Comparison of ENCODE assay signal across 8 cellular contexts in the genomic region with DNA sequence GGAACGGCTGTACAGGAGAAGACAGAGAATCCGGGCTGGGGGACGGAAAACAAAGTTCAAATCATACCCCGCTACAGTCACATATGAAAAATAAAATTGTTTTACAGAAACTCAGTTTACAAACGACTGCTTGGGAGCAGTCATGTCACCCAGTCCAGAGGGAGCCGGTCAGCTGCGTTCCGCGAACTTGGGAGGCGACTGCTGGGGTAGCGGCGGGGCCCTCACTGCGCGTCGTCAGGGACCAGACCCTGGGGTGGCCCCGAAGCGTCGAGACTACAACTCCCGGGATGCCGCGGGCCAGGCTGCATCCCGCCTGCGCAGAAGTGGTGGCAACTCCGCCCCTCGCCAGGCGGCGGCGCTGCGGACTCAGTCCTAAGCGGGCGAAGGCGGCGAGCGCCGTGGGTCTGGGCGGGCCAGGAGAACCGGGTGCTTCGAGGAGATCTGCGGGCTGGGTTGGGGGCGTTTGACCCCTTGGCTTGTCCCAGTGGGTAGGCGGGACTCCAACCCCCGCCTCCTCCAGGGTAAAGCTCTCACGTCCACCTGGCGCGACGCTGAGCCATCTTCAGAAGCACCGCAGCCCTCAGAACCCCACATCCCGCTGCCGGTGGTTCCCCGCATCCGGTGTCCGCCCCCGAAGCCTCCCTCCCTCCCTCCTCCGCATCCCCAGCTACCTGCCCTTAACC. TPM values are rescaled to one million over a fixed set of nuclear protein-coding genes. Genes with fewer than 3 reads are reported as not detected.
DNase-seq lines count a peak whose midpoint lies in the region; FAIRE-seq and TF ChIP-seq lines count a peak whose summit lies in the region.

No MANE protein-coding gene starts in this region.

- FAIRE-seq in G401.6 (lab: Jason Lieb, UNC) = peak; percentile 73

- peaks cover 7% of the 10 kb centered on the region for H3K27me3 Mint-ChIP-seq in neural crest cell (ENCODE audit: low read depth)

- H3K9me3 ChIP-seq in stomach = no peaks in the 10 kb centered on the region

- peak overlapping the region; percentile 73 for H3K4me3 ChIP-seq in H7 (ENCODE audit: insufficient read depth, low read depth, low read length)
- peak overlapping the region; percentile 56 for H3K4me3 ChIP-seq in LNCaP clone FGC (ENCODE audit: low read depth, low read length)
- H3K4me3 ChIP-seq in stomach = peak overlapping the region; percentile 48 to 55 (median 54)

- H3K36me3 ChIP-seq in H7 (replicated peaks; ENCODE audit: control insufficient read depth, insufficient read depth, low read length) = no peaks in the 10 kb centered on the region
- H3K36me3 ChIP-seq in stomach = no peaks in the 10 kb centered on the region

- H3K4me1 Mint-ChIP-seq in neural crest cell = peaks cover 26% of the 10 kb centered on the region

- no peaks in the 10 kb centered on the region for H3K9me3 Mint-ChIP-seq in neural crest cell

- 0 to 2% (median 1%) methylated on average over 24 to 54 of the region's 54 CpGs for WGBS in stomach, 5 donors

- intact Hi-C loops in stomach (cut with DNase I; ENCODE audit: low total_unique reads) = no loop called here

- H3K27ac Mint-ChIP-seq in neural crest cell (ENCODE audit: unreplicated experiment) = peak overlapping the region; percentile 54

- TF ChIP-seq CTCF in LNCaP clone FGC (IDR thresholded peaks at IDR 0.05; ENCODE audit: control insufficient read depth, extremely low read depth, insufficient read depth) = peak; percentile 99
- peak; percentile 100 for TF ChIP-seq CTCF in RWPE1 (conservative IDR thresholded peaks at IDR 0.05; ENCODE audit: low read depth)
- peak; percentile 89 for TF ChIP-seq CTCF in neural crest cell (conservative IDR thresholded peaks at IDR 0.05)
- peak in 6 of 7 experiments; percentile 42 to 97 (median 96) for TF ChIP-seq CTCF in stomach (IDR thresholded peaks at IDR 0.05)

- H3K36me3 Mint-ChIP-seq in neural crest cell (ENCODE audit: low read depth) = peaks cover under 1% of the 10 kb centered on the region

- POLR2A ChIA-PET in RWPE1 (lab: Yijun Ruan, JAX; ENCODE audit: low non-redundant PET) = interaction anchor here (1.5 kb wide), 1 partner anchor 85 kb away, joined by 4 read pairs; no protein-coding TSS in a partner anchor

- TF ChIP-seq EP300 in stomach (IDR thresholded peaks at IDR 0.05) = peak; percentile 18

- peak in 1 of 4 donors; percentile 17 for TF ChIP-seq POLR2A in stomach (IDR thresholded peaks at IDR 0.05)

- DNase-seq in H7 (peak; percentile 98), LNCaP clone FGC (ENCODE audit: low read depth) (no peak), RWPE1 (ENCODE audit: low spot score) (peak; percentile 96), fibroblast of the conjunctiva (ENCODE audit: low read depth) (peak; percentile 77), neural crest cell (ENCODE audit: low read depth, low spot score) (peak; percentile 92), stomach (peak; percentile 96)
- peak; percentile 88 for DNase-seq in activated effector memory CD4-positive, alpha-beta T cell treated with Interleukin-2 at 50 U/mL for 16 hours

- CTCF ChIA-PET in RWPE1 (lab: Yijun Ruan, JAX) = interaction anchor here (0.6 to 2.8 kb wide), 24 partner anchors 9 to 1292 kb away, joined by 3 to 21 read pairs (median 3); partner anchors contain the start of genes ATOSB, CCDC107, CREB3 and RMRP

- peak overlapping the region; percentile 85 for H3K27ac ChIP-seq in RWPE1
- H3K27ac ChIP-seq in stomach = peak overlapping the region; percentile 80 to 90 (median 88)

- H3K4me3 Mint-ChIP-seq in neural crest cell = peak overlapping the region; percentile 96

- peaks cover 9 to 56% (median 20%) of the 10 kb centered on the region in 4 donors for H3K4me1 ChIP-seq in stomach

- H3K27me3 ChIP-seq in H7 (ENCODE audit: control insufficient read depth, insufficient read depth, low read length) (peaks cover 1% of the 10 kb centered on the region; the same call in 1 of the 2 replicates), stomach (no peaks in the 10 kb centered on the region)

RNA-seq across cellular contexts. Expression of gene SIT1, which starts 4.0 kb away (rescaled TPM):
- 0.69 and 2.3 TPM in 2 replicates for total RNA-seq in H7 (2014; rRNA removed; shearing (Covaris generic))
- 0.33 TPM in 1 of 2 replicates, not detected in the other for total RNA-seq in neural crest cell
- total RNA-seq in stomach = 1 to 10 TPM in 2 of 5 donors, not detected in 3; 2.0 to 2.3 TPM
- polyA plus RNA-seq in stomach = 1 to 10 TPM in 1 of 3 donors, under 1 TPM in 2; 0.62 to 1.1 (median 0.95) TPM

RNA-seq across cellular contexts. Expression of gene RMRP, which starts 11.1 kb away (rescaled TPM):
- total RNA-seq in H7 (2014; rRNA removed; shearing (Covaris generic)) = 10,629 and 14,347 TPM in 2 replicates
- total RNA-seq in neural crest cell = 14,026 and 17,379 TPM in 2 replicates
- total RNA-seq in stomach = over 10,000 TPM in 4 of 5 donors, 1,000 to 10,000 TPM in 1; 1,379 to 137,340 (median 23,544) TPM
- 10 to 100 TPM in 1 of 3 donors, not detected in 2; 64.3 TPM for polyA plus RNA-seq in stomach

RNA-seq across cellular contexts. Expression of gene CCDC107, which starts 11.4 kb away (rescaled TPM):
- total RNA-seq in H7 (2014; rRNA removed; shearing (Covaris generic)) = 4.1 and 9.3 TPM in 2 replicates
- total RNA-seq in neural crest cell (15.4 and 17.2 TPM in 2 replicates), stomach (100 to 1,000 TPM in 1 of 5 donors, 10 to 100 TPM in 4; 15.6 to 104 (median 28.1) TPM)
- polyA plus RNA-seq in stomach = 10 to 100 TPM; 58.8 to 86.4 (median 69.7) TPM

RNA-seq across cellular contexts. Expression of gene ARHGEF39, which starts 18.3 kb away (rescaled TPM):
- total RNA-seq in H7 (2014; rRNA removed; shearing (Covaris generic)) = 17.4 and 21.4 TPM in 2 replicates
- 27.2 and 28.0 TPM in 2 replicates for total RNA-seq in neural crest cell
- total RNA-seq in stomach = 10 to 100 TPM in 3 of 5 donors, 1 to 10 TPM in 2; 1.8 to 58.3 (median 11.6) TPM
- polyA plus RNA-seq in stomach = 1 to 10 TPM; 2.8 to 4.3 (median 3.2) TPM

RNA-seq across cellular contexts. Expression of gene CA9, which starts 27.0 kb away (rescaled TPM):
- total RNA-seq in H7 (2014; rRNA removed; shearing (Covaris generic)) = 0.78 TPM in 1 of 2 replicates, not detected in the other
- total RNA-seq in neural crest cell (0.45 and 0.63 TPM in 2 replicates), stomach (100 to 1,000 TPM in 3 of 5 donors, 10 to 100 TPM in 1, 1 to 10 TPM in 1; 1.2 to 670 (median 161) TPM)
- polyA plus RNA-seq in stomach = 100 to 1,000 TPM; 115 to 653 (median 541) TPM
